In the genomic region with DNA sequence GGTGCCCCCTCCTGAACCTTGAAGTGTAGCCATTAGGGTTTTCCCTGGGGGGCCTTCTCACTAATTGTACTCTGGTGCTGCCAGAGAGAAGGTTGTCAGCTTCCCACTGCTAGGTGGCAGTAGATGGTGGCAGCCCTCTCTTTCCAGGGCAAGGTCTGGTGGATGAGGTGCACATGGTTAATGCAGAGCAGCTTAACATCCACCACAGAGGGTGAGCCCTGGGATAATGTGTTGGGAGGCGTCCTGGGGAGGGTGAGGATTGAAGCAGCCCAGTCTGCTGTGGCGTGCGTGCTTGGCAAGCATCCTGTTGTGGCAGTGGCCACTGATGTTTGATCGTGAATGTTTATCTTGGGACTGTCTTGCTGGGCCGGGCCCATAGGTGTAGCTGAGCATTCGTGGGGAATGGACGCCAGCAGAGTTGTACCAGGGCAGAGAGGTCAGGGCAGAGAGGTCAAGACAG, we compare ENCODE assay signal across 8 cellular contexts. TPM values are rescaled to one million over a fixed set of nuclear protein-coding genes. Genes with fewer than 3 reads are reported as not detected.
DNase-seq lines count a peak whose midpoint lies in the region; ATAC-seq, FAIRE-seq and TF ChIP-seq lines count a peak whose summit lies in the region.

No MANE protein-coding gene starts in this region.

- H3K4me1 Mint-ChIP-seq in CD14-positive monocyte (peaks cover 84% of the 10 kb centered on the region), endothelial cell (ENCODE audit: unreplicated experiment) (peaks cover 79% of the 10 kb centered on the region)

- H3K27me3 ChIP-seq in Peyer's patch: no peaks in the 10 kb centered on the region
- no peaks in the 10 kb centered on the region for H3K27me3 ChIP-seq in pancreas

- ATAC-seq in pancreas (peak in 3 of 4 donors; percentile 14 to 21 (median 17)), GM21576 (IDR thresholded peaks at IDR 0.05; ENCODE audit: unreplicated experiment) (no peak), HG03175 (IDR thresholded peaks at IDR 0.05; ENCODE audit: unreplicated experiment) (no peak), GM19324 (IDR thresholded peaks at IDR 0.05; ENCODE audit: low FRiP score, unreplicated experiment) (no peak)

- FAIRE-seq in pancreas (lab: Jason Lieb, UNC): no peak

- no peak for TF ChIP-seq POLR2A in Peyer's patch (IDR thresholded peaks at IDR 0.05)

- peak overlapping the region in 6 of 7 donors; percentile 19 to 81 (median 76) for H3K27ac Mint-ChIP-seq in CD14-positive monocyte
- H3K27ac Mint-ChIP-seq in endothelial cell (ENCODE audit: unreplicated experiment): no peak overlapping the region

- 11 to 15% methylated on average over 7 of the region's 7 CpGs for WGBS in pancreas, 2 donors

- H3K9me3 ChIP-seq in Peyer's patch (no peaks in the 10 kb centered on the region), pancreas (no peaks in the 10 kb centered on the region)

- H3K27ac ChIP-seq in Peyer's patch: peak overlapping the region; percentile 70 to 98 (median 78)
- peak overlapping the region; percentile 22 to 68 (median 38) for H3K27ac ChIP-seq in pancreas

- peaks cover 53 to 78% of the 10 kb centered on the region in 2 donors for H3K36me3 Mint-ChIP-seq in CD14-positive monocyte
- H3K36me3 Mint-ChIP-seq in endothelial cell (ENCODE audit: low read depth, unreplicated experiment): peaks cover 31% of the 10 kb centered on the region

- H3K36me3 ChIP-seq in Peyer's patch (peaks cover 0 to 34% (median 0%) of the 10 kb centered on the region in 3 donors), pancreas (no peaks in the 10 kb centered on the region)

- H3K4me1 ChIP-seq in Peyer's patch (peaks cover 31 to 92% (median 67%) of the 10 kb centered on the region in 4 donors), pancreas (peaks cover 41 to 62% (median 49%) of the 10 kb centered on the region in 3 donors)

- H3K4me3 ChIP-seq in Peyer's patch (no peak overlapping the region), pancreas (no peak overlapping the region)

- TF ChIP-seq CTCF in CD14-positive monocyte (IDR thresholded peaks at IDR 0.05) (no peak), Peyer's patch (IDR thresholded peaks at IDR 0.05) (peak in 1 of 6 experiments; percentile 16), endothelial cell (IDR thresholded peaks at IDR 0.05; ENCODE audit: unreplicated experiment) (no peak), pancreas (IDR thresholded peaks at IDR 0.05) (no peak)

- H3K4me3 Mint-ChIP-seq in CD14-positive monocyte (peak overlapping the region in 1 of 2 donors; percentile 5), endothelial cell (ENCODE audit: unreplicated experiment) (peak overlapping the region; percentile 52)

- DNase-seq in CD14-positive monocyte (ENCODE audit: low spot score): no peak
- no peak for DNase-seq in Peyer's patch
- no peak for DNase-seq in endothelial cell (ENCODE audit: low spot score)
- no peak for DNase-seq in pancreas
- no peak for DNase-seq in GM19240 (ENCODE audit: insufficient read length, low spot score)

- H3K27me3 Mint-ChIP-seq in CD14-positive monocyte (ENCODE audit: low read depth in 3 of 3) (peaks cover 0 to 3% (median 2%) of the 10 kb centered on the region in 3 donors), endothelial cell (ENCODE audit: unreplicated experiment) (peaks cover 19% of the 10 kb centered on the region)

- H3K9me3 Mint-ChIP-seq in CD14-positive monocyte (no peaks in the 10 kb centered on the region), endothelial cell (ENCODE audit: unreplicated experiment) (no peaks in the 10 kb centered on the region)

- intact Hi-C loops in CD14-positive monocyte (cut with micrococcal nuclease) (loop anchor here in 1 of 2 donors (10.0 kb wide), 1 partner anchor 50 kb away; a partner anchor contains a TSS), pancreas (cut with DNase I) (no loop called here)

RNA-seq across cellular contexts. Expression of a gene that starts 5.8 kb away (rescaled TPM):
- polyA plus RNA-seq in CD14-positive monocyte (10 to 100 TPM; 60.6 to 76.8 TPM), pancreas (10 to 100 TPM; 57.6 to 82.1 TPM)
- total RNA-seq in Peyer's patch (10 to 100 TPM; 75.8 to 96.6 (median 88.1) TPM), endothelial cell (ENCODE audit: unreplicated experiment) (146 TPM), pancreas (10 to 100 TPM; 22.3 to 45.6 (median 27.4) TPM)

RNA-seq across cellular contexts. Expression of a gene that starts 26.8 kb away (rescaled TPM):
- polyA plus RNA-seq in CD14-positive monocyte (100 to 1,000 TPM in 1 of 2 donors, 10 to 100 TPM in 1; 89.4 to 108 TPM), pancreas (10 to 100 TPM; 34.3 to 45.8 TPM)
- total RNA-seq in Peyer's patch (10 to 100 TPM; 14.9 to 71.2 (median 51.3) TPM), endothelial cell (ENCODE audit: unreplicated experiment) (29.2 TPM), pancreas (10 to 100 TPM in 2 of 6 donors, 1 to 10 TPM in 4; 5.0 to 18.9 (median 9.1) TPM)

RNA-seq across cellular contexts. Expression of a gene that starts 29.5 kb away (rescaled TPM):
- polyA plus RNA-seq in CD14-positive monocyte: not detected
- total RNA-seq in Peyer's patch: 1 to 10 TPM in 1 of 4 donors, not detected in 3; 4.0 TPM
- total RNA-seq in endothelial cell (ENCODE audit: unreplicated experiment): not detected
- total RNA-seq in pancreas: 1 to 10 TPM in 1 of 6 donors, under 1 TPM in 1, not detected in 4; 0.79 to 1.9 TPM
- polyA plus RNA-seq in pancreas: 1 to 10 TPM in 1 of 2 donors, under 1 TPM in 1; 0.94 to 2.2 TPM

RNA-seq across cellular contexts. Expression of a gene that starts 45.4 kb away (rescaled TPM):
- polyA plus RNA-seq in CD14-positive monocyte: not detected
- not detected for total RNA-seq in Peyer's patch
- total RNA-seq in endothelial cell (ENCODE audit: unreplicated experiment): not detected
- total RNA-seq in pancreas: under 1 TPM in 1 of 6 donors, not detected in 5; 0.66 TPM
- polyA plus RNA-seq in pancreas: not detected

RNA-seq across cellular contexts. Expression of a gene that starts 53.8 kb away (rescaled TPM):
- polyA plus RNA-seq in CD14-positive monocyte: 10 to 100 TPM; 27.9 to 44.2 TPM
- 100 to 1,000 TPM in 1 of 4 donors, 10 to 100 TPM in 3; 44.5 to 104 (median 72.1) TPM for total RNA-seq in Peyer's patch
- total RNA-seq in endothelial cell (ENCODE audit: unreplicated experiment): 101 TPM
- 10 to 100 TPM; 18.9 to 33.0 (median 23.7) TPM for total RNA-seq in pancreas
- polyA plus RNA-seq in pancreas: 10 to 100 TPM; 28.0 to 32.0 TPM

Comparison
In these comparisons a context has a peak if more than half of its experiments do, and no peak if none do; other contexts are left out.
1. ATAC-seq: peak in pancreas (3 of 4); none in GM21576 (single experiment), HG03175 (single experiment) and GM19324 (single experiment).